1 cellular context compared by ENCODE assay signal in genomic region chr11:64878494-64879225, GRCh38.
A peak's percentile ranks its signal among the peaks of the same experiment; 100 is the strongest.
TF ChIP-seq lines count a peak whose summit lies in the region.

TSS of gene EHD1 (minus strand) at chr11:64878621. CDS start at chr11:64878464, 157 bp downstream.

TF ChIP-seq in K562, 482 proteins besides CTCF, POLR2A, EP300 and RAD21 (continued from another document and continues in another):
- TF ChIP-seq E2F1 (CRISPR knock-in tag; IDR thresholded peaks at IDR 0.05) (peak; percentile 81; the same call in 1 of the 2 replicates), GTF2B (IDR thresholded peaks at IDR 0.05; ENCODE audit: extremely low read depth, insufficient read length) (peak; percentile 77), HOXB6 (CRISPR knock-in tag; IDR thresholded peaks at IDR 0.05; ENCODE audit: borderline replicate concordance) (no peak), ATF1 (CRISPR knock-in tag; IDR thresholded peaks at IDR 0.05) (no peak; the same call in 1 of the 2 replicates), ATF1 (tag; IDR thresholded peaks at IDR 0.05) (peak; percentile 71), XRCC5 (IDR thresholded peaks at IDR 0.05; ENCODE audit: low read depth, low read length) (0 out of 2 replicates have a peak, but pooled peaks have one; percentile 26), ID3 (CRISPR knock-in tag; IDR thresholded peaks at IDR 0.05) (no peak), ID3 (tag; IDR thresholded peaks at IDR 0.05) (peak; percentile 52; the same call in 1 of the 2 replicates), ELF2 (CRISPR knock-in tag; IDR thresholded peaks at IDR 0.05) (peak; percentile 80; the same call in 1 of the 2 replicates), SAFB (IDR thresholded peaks at IDR 0.05; ENCODE audit: borderline replicate concordance, low read depth, low read length) (0 out of 2 replicates have a peak, but pooled peaks have one; percentile 15), HMGN3 (IDR thresholded peaks at IDR 0.05; ENCODE audit: borderline replicate concordance, extremely low read depth, insufficient read length, low read depth, low read length) (peak; percentile 53), ZBTB9 (CRISPR knock-in tag; IDR thresholded peaks at IDR 0.05) (peak; percentile 4; the same call in 1 of the 2 replicates), ELF4 (CRISPR knock-in tag; IDR thresholded peaks at IDR 0.05) (0 out of 2 replicates have a peak, but pooled peaks have one; percentile 44), EWSR1 (IDR thresholded peaks at IDR 0.05; ENCODE audit: borderline replicate concordance, low read depth, partially characterized antibody) (no peak), CTCFL (IDR thresholded peaks at IDR 0.05; ENCODE audit: borderline replicate concordance, insufficient read depth, low read depth, low read length, poor library complexity, severe bottlenecking) (peak; percentile 97), ZNF764 (CRISPR knock-in tag; IDR thresholded peaks at IDR 0.05; ENCODE audit: low read depth) (no peak), POLR2H (tag; IDR thresholded peaks at IDR 0.05; ENCODE audit: low read depth) (peak; percentile 88), CBFA2T3 (IDR thresholded peaks at IDR 0.05) (no peak; the same call in none of the 2 replicates), LARP7 (IDR thresholded peaks at IDR 0.05) (no peak), L3MBTL2 (IDR thresholded peaks at IDR 0.05) (peak; percentile 72), GTF2A2 (tag; IDR thresholded peaks at IDR 0.05) (peak; percentile 76; the same call in 1 of the 2 replicates), PRPF4 (IDR thresholded peaks at IDR 0.05; ENCODE audit: insufficient read depth, low read depth, low read length, poor library complexity, severe bottlenecking) (peak; percentile 84), PRMT5 (CRISPR knock-in tag; IDR thresholded peaks at IDR 0.05) (no peak), CBX3 (IDR thresholded peaks at IDR 0.05; ENCODE audit: borderline replicate concordance in 1 of 2, low read length in 2 of 2) (peak in 1 of 2 experiments; percentile 40; a peak in 1 of 3 replicates), SMAD1 (IDR thresholded peaks at IDR 0.05; ENCODE audit: low read depth, low read length, partially characterized antibody) (peak; percentile 44)
- TF ChIP-seq, protein P1, sequence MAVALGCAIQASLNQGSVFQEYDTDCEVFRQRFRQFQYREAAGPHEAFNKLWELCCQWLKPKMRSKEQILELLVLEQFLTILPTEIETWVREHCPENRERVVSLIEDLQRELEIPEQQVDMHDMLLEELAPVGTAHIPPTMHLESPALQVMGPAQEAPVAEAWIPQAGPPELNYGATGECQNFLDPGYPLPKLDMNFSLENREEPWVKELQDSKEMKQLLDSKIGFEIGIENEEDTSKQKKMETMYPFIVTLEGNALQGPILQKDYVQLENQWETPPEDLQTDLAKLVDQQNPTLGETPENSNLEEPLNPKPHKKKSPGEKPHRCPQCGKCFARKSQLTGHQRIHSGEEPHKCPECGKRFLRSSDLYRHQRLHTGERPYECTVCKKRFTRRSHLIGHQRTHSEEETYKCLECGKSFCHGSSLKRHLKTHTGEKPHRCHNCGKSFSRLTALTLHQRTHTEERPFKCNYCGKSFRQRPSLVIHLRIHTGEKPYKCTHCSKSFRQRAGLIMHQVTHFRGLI (CRISPR knock-in tag; IDR thresholded peaks at IDR 0.05): no peak
- TF ChIP-seq, protein P2, sequence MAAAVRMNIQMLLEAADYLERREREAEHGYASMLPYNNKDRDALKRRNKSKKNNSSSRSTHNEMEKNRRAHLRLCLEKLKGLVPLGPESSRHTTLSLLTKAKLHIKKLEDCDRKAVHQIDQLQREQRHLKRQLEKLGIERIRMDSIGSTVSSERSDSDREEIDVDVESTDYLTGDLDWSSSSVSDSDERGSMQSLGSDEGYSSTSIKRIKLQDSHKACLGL (CRISPR knock-in tag; IDR thresholded peaks at IDR 0.05; ENCODE audit: borderline replicate concordance, poor library complexity, severe bottlenecking): peak; percentile 86
- TF ChIP-seq, protein P3, sequence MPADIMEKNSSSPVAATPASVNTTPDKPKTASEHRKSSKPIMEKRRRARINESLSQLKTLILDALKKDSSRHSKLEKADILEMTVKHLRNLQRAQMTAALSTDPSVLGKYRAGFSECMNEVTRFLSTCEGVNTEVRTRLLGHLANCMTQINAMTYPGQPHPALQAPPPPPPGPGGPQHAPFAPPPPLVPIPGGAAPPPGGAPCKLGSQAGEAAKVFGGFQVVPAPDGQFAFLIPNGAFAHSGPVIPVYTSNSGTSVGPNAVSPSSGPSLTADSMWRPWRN (IDR thresholded peaks at IDR 0.05; ENCODE audit: low read depth): no peak
- TF ChIP-seq, protein P4, sequence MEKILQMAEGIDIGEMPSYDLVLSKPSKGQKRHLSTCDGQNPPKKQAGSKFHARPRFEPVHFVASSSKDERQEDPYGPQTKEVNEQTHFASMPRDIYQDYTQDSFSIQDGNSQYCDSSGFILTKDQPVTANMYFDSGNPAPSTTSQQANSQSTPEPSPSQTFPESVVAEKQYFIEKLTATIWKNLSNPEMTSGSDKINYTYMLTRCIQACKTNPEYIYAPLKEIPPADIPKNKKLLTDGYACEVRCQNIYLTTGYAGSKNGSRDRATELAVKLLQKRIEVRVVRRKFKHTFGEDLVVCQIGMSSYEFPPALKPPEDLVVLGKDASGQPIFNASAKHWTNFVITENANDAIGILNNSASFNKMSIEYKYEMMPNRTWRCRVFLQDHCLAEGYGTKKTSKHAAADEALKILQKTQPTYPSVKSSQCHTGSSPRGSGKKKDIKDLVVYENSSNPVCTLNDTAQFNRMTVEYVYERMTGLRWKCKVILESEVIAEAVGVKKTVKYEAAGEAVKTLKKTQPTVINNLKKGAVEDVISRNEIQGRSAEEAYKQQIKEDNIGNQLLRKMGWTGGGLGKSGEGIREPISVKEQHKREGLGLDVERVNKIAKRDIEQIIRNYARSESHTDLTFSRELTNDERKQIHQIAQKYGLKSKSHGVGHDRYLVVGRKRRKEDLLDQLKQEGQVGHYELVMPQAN (IDR thresholded peaks at IDR 0.05; ENCODE audit: borderline replicate concordance): peak; percentile 99
- TF ChIP-seq, protein P5, sequence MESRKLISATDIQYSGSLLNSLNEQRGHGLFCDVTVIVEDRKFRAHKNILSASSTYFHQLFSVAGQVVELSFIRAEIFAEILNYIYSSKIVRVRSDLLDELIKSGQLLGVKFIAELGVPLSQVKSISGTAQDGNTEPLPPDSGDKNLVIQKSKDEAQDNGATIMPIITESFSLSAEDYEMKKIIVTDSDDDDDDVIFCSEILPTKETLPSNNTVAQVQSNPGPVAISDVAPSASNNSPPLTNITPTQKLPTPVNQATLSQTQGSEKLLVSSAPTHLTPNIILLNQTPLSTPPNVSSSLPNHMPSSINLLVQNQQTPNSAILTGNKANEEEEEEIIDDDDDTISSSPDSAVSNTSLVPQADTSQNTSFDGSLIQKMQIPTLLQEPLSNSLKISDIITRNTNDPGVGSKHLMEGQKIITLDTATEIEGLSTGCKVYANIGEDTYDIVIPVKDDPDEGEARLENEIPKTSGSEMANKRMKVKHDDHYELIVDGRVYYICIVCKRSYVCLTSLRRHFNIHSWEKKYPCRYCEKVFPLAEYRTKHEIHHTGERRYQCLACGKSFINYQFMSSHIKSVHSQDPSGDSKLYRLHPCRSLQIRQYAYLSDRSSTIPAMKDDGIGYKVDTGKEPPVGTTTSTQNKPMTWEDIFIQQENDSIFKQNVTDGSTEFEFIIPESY (CRISPR knock-in tag; IDR thresholded peaks at IDR 0.05): peak; percentile 57; the same call in 1 of the 2 replicates
